ENCODE assay signal across 20 cellular contexts in genomic region chr2:8437228-8437948, GRCh38.
A peak's percentile ranks its signal among the peaks of the same experiment; 100 is the strongest.
DNase-seq lines count a peak whose midpoint lies in the region; ATAC-seq and TF ChIP-seq lines count a peak whose summit lies in the region.
"Had no signal": no experiment of that assay in that cellular context is flagged by ENCODE, and none has a peak within 500 bp of the region (broad histone marks: within the 10 kb centered on the region; RNA-seq: fewer than 3 reads in every experiment).

No MANE protein-coding gene starts in this region.

- H2AK9ac ChIP-seq in IMR-90 (replicated peaks; ENCODE audit: low read depth, low read length, poor library complexity), result no peak overlapping the region

- no peak overlapping the region for H4K5ac ChIP-seq in IMR-90 (ENCODE audit: low read depth, low read length)

- no peak overlapping the region for H3K18ac ChIP-seq in IMR-90 (ENCODE audit: low read depth, low read length)

- H3K79me1 ChIP-seq in IMR-90 (ENCODE audit: low read depth in 1 of 2, low read length in 2 of 2), result no peaks in the 10 kb centered on the region

- 67% methylated on average over 3 of the region's 9 CpGs; no CpG with 5 or more reads in 1 of the 2 experiments for WGBS in IMR-90 (ENCODE audit: extremely low coverage in 2 of 2, insufficient read length in 1 of 2), 2 experiments
- WGBS in mammary epithelial cell (ENCODE audit: low coverage, missing lambda C conversion rate), result 63% methylated on average over 6 of the region's 9 CpGs

- no peak overlapping the region for H2BK15ac ChIP-seq in IMR-90 (ENCODE audit: low read depth, low read length)

- BruUV-seq in IMR-90 (replicated peaks; lab: Mats Ljungman, UMichigan) (no TSS peak), mammary epithelial cell (replicated peaks; lab: Mats Ljungman, UMichigan) (no TSS peak)

- peaks cover 12% of the 10 kb centered on the region for H3K9me3 Mint-ChIP-seq in activated CD4-positive, alpha-beta T cell treated with anti-CD3 and anti-CD28 coated beads, Interleukin-2, amount 10 ng/mL, durations not matched to agents 24 days and 14 days
- H3K9me3 Mint-ChIP-seq: activated naive CD8-positive, alpha-beta T cell treated with anti-CD3 and anti-CD28 coated beads, Interleukin-2, amount 10 ng/mL, durations not matched to agents 7 days and 5 days; natural killer cell treated with Interleukin-12 subunit alpha and Interleukin-12 subunit beta and Interleukin-15 and Interleukin-18, amount 100 ng/mL, for 72 hours had no signal

- H3K9me1 ChIP-seq in IMR-90 (ENCODE audit: insufficient read depth, low read length), result no peaks in the 10 kb centered on the region

- peaks cover 22% of the 10 kb centered on the region for H3K4me1 Mint-ChIP-seq in activated CD4-positive, alpha-beta T cell treated with anti-CD3 and anti-CD28 coated beads, Interleukin-2, amount 10 ng/mL, durations not matched to agents 24 days and 14 days

- H2BK120ac ChIP-seq in IMR-90 (ENCODE audit: low read depth, low read length), result no peak overlapping the region

- POLR2A ChIA-PET in IMR-90 (lab: Charles Lee; ENCODE audit: unreplicated experiment), result no interaction called here

- peaks cover 3% of the 10 kb centered on the region for H3K27me3 Mint-ChIP-seq in activated CD4-positive, alpha-beta T cell treated with anti-CD3 and anti-CD28 coated beads, Interleukin-2, amount 10 ng/mL, durations not matched to agents 24 days and 14 days
- H3K27me3 Mint-ChIP-seq: activated naive CD8-positive, alpha-beta T cell treated with anti-CD3 and anti-CD28 coated beads, Interleukin-2, amount 10 ng/mL, durations not matched to agents 7 days and 5 days; natural killer cell treated with Interleukin-12 subunit alpha and Interleukin-12 subunit beta and Interleukin-15 and Interleukin-18, amount 100 ng/mL, for 72 hours had no signal

- no peak overlapping the region for H3K56ac ChIP-seq in IMR-90 (ENCODE audit: extremely low read depth, insufficient read depth, low read length)

- H4K91ac ChIP-seq in IMR-90 (ENCODE audit: insufficient read depth, low read depth, low read length), result no peak overlapping the region

- H3K14ac ChIP-seq in IMR-90 (replicated peaks; ENCODE audit: low read depth, low read length), result no peak overlapping the region

- no peak overlapping the region for H3K4ac ChIP-seq in IMR-90 (ENCODE audit: low read depth, low read length)

- H3K4me1 ChIP-seq in IMR-90 (ENCODE audit: control insufficient read depth, insufficient read depth, low read length) (no peaks in the 10 kb centered on the region), mammary epithelial cell (ENCODE audit: insufficient read depth, low read length) (no peaks in the 10 kb centered on the region), upper lobe of right lung (peaks cover 4% of the 10 kb centered on the region)
- H3K4me1 ChIP-seq: BE2C, psoas muscle had no signal

- H3K27ac Mint-ChIP-seq in activated CD4-positive, alpha-beta T cell treated with anti-CD3 and anti-CD28 coated beads, Interleukin-2, amount 10 ng/mL, durations not matched to agents 24 days and 14 days, result no peak overlapping the region
- H3K27ac Mint-ChIP-seq: activated naive CD8-positive, alpha-beta T cell treated with anti-CD3 and anti-CD28 coated beads, Interleukin-2, amount 10 ng/mL, durations not matched to agents 7 days and 5 days had no signal

- H3K4me3 ChIP-seq in IMR-90 (ENCODE audit: insufficient read depth, low read depth, low read length) (no peak overlapping the region), mammary epithelial cell (replicated peaks in 1 of 3; ENCODE audit: insufficient read depth in 1 of 3, low read depth in 2 of 3, low read length in 3 of 3) (no peak overlapping the region), upper lobe of right lung (no peak overlapping the region)
- H3K4me3 ChIP-seq: esophagus squamous epithelium, psoas muscle had no signal

- dilution Hi-C loops in IMR-90 (cut with HindIII; ENCODE audit: low sequenced_read_pairs, unreplicated experiment), result no loop called here
- dilution Hi-C loops in mammary epithelial cell (cut with HindIII; ENCODE audit: low sequenced_read_pairs), result no loop called here

- intact Hi-C loops in IMR-90 (cut with micrococcal nuclease) (no loop called here), mammary epithelial cell (cut with micrococcal nuclease) (no loop called here), upper lobe of right lung (cut with DNase I) (no loop called here)
- intact Hi-C loops in activated CD4-positive, alpha-beta T cell treated with anti-CD3 and anti-CD28 coated beads, Interleukin-2, amount 10 ng/mL, durations not matched to agents 24 days and 14 days (cut with micrococcal nuclease), result no loop called here

- H3K9me3 ChIP-seq in IMR-90 (ENCODE audit: control insufficient read depth, insufficient read depth, low read length), result no peaks in the 10 kb centered on the region
- peaks cover 13% of the 10 kb centered on the region for H3K9me3 ChIP-seq in mammary epithelial cell (replicated peaks; ENCODE audit: insufficient read depth, low read length)
- no peaks in the 10 kb centered on the region for H3K9me3 ChIP-seq in upper lobe of right lung
- H3K9me3 ChIP-seq: BE2C, esophagus squamous epithelium, psoas muscle had no signal

- H3K27me3 ChIP-seq in IMR-90 (ENCODE audit: control insufficient read depth, insufficient read depth, low read length) (peaks cover 2% of the 10 kb centered on the region), mammary epithelial cell (ENCODE audit: insufficient read depth, low read length) (no peaks in the 10 kb centered on the region), upper lobe of right lung (no peaks in the 10 kb centered on the region)
- H3K27me3 ChIP-seq: BE2C, esophagus squamous epithelium had no signal

- no peak for ATAC-seq in IMR-90 (ENCODE audit: low read depth)
- ATAC-seq in upper lobe of right lung, result no peak
- ATAC-seq: natural killer cell treated with Interleukin-12 subunit alpha and Interleukin-12 subunit beta and Interleukin-15 and Interleukin-18, amount 100 ng/mL, for 72 hours; psoas muscle had no signal

- H3K4me3 Mint-ChIP-seq in activated CD4-positive, alpha-beta T cell treated with anti-CD3 and anti-CD28 coated beads, Interleukin-2, amount 10 ng/mL, durations not matched to agents 24 days and 14 days, result no peak overlapping the region
- H3K4me3 Mint-ChIP-seq: activated naive CD8-positive, alpha-beta T cell treated with anti-CD3 and anti-CD28 coated beads, Interleukin-2, amount 10 ng/mL, durations not matched to agents 7 days and 5 days; natural killer cell treated with Interleukin-12 subunit alpha and Interleukin-12 subunit beta and Interleukin-15 and Interleukin-18, amount 100 ng/mL, for 72 hours had no signal

- H3K9ac ChIP-seq in IMR-90 (ENCODE audit: low read depth, low read length) (no peak overlapping the region), mammary epithelial cell (ENCODE audit: insufficient read depth, low read length) (no peak overlapping the region)

- no peaks in the 10 kb centered on the region for H3K36me3 ChIP-seq in IMR-90 (ENCODE audit: control insufficient read depth, insufficient read depth, low read length)
- H3K36me3 ChIP-seq in mammary epithelial cell (ENCODE audit: insufficient read depth, low read length), result no peaks in the 10 kb centered on the region
- H3K36me3 ChIP-seq in upper lobe of right lung, result no peaks in the 10 kb centered on the region
- H3K36me3 ChIP-seq: BE2C, esophagus squamous epithelium had no signal

- peaks cover 4% of the 10 kb centered on the region for H3K36me3 Mint-ChIP-seq in activated CD4-positive, alpha-beta T cell treated with anti-CD3 and anti-CD28 coated beads, Interleukin-2, amount 10 ng/mL, durations not matched to agents 24 days and 14 days (ENCODE audit: low read depth)
- H3K36me3 Mint-ChIP-seq: natural killer cell treated with Interleukin-12 subunit alpha and Interleukin-12 subunit beta and Interleukin-15 and Interleukin-18, amount 100 ng/mL, for 72 hours had no signal

- H2AK5ac ChIP-seq in IMR-90 (ENCODE audit: low read depth, low read length), result no peak overlapping the region

- no peak overlapping the region for H2BK5ac ChIP-seq in IMR-90 (ENCODE audit: low read depth, low read length, poor library complexity, severe bottlenecking)

- H3K4me2 ChIP-seq in IMR-90 (ENCODE audit: low read depth, low read length) (no peak overlapping the region), mammary epithelial cell (ENCODE audit: insufficient read depth, low read depth, low read length) (no peak overlapping the region)

- TF ChIP-seq RAD21 in IMR-90 (IDR thresholded peaks at IDR 0.05; ENCODE audit: low read length), result no peak

- peak; percentile 42 for DNase-seq in DMS53 (lab: John Stamatoyannopoulos, UW)
- no peak for DNase-seq in DMS53 treated with DMSO at 0.1 percent for 48 hours (lab: John Stamatoyannopoulos, UW; ENCODE audit: unreplicated experiment)
- no peak for DNase-seq in IMR-90
- peak; percentile 0 for DNase-seq in mammary epithelial cell
- peak; percentile 95 for DNase-seq in myocyte (ENCODE audit: low read depth)
- no peak for DNase-seq in upper lobe of right lung
- no peak for DNase-seq in activated CD4-positive, alpha-beta T cell treated with anti-CD3 and anti-CD28 coated beads, Interleukin-2, amount 10 ng/mL, durations not matched to agents 24 days and 14 days
- DNase-seq in NCI-H1105 (lab: John Stamatoyannopoulos, UW), result no peak
- DNase-seq: activated CD4-positive, alpha-beta T cell treated with anti-CD3 and anti-CD28 coated beads, Interleukin-2, amount 50 U/mL, for 48 hours; activated naive CD8-positive, alpha-beta T cell treated with anti-CD3 and anti-CD28 coated beads, Interleukin-2, amount 10 ng/mL, durations not matched to agents 7 days and 5 days; BE2C; caudate nucleus; esophagus squamous epithelium; GDM1; Karpas-422; NCI-H345; psoas muscle; SHP77 had no signal

- in situ Hi-C loops in IMR-90 (cut with MboI; ENCODE audit: low sequenced_read_pairs) (no loop called here), mammary epithelial cell (cut with MboI; ENCODE audit: low sequenced_read_pairs in 2 of 2) (no loop called here)

- TF ChIP-seq POLR2A in IMR-90 (IDR thresholded peaks at IDR 0.05; ENCODE audit: low read depth, low read length), result no peak

- H2AFZ ChIP-seq in IMR-90 (replicated peaks; ENCODE audit: low read length, poor library complexity), result no peak overlapping the region
- no peak overlapping the region for H2AFZ ChIP-seq in mammary epithelial cell (ENCODE audit: low read depth, low read length)

- H3K27ac ChIP-seq in IMR-90 (ENCODE audit: insufficient read depth, low read length) (no peak overlapping the region), mammary epithelial cell (ENCODE audit: insufficient read depth, low read depth, low read length) (no peak overlapping the region), upper lobe of right lung (no peak overlapping the region)
- H3K27ac ChIP-seq: 22Rv1, esophagus squamous epithelium, psoas muscle had no signal

- H3K23ac ChIP-seq in IMR-90 (ENCODE audit: low read depth, low read length), result no peak overlapping the region

- no peak overlapping the region for H4K8ac ChIP-seq in IMR-90 (ENCODE audit: low read depth in 2 of 2, low read length in 2 of 2)

- CTCF ChIA-PET in IMR-90 (lab: Yijun Ruan, JAX), result no interaction called here
- CTCF ChIA-PET in mammary epithelial cell (lab: Charles Lee; ENCODE audit: low non-redundant PET), result no interaction called here

- H2BK20ac ChIP-seq in IMR-90 (ENCODE audit: low read depth, low read length), result no peak overlapping the region

- TF ChIP-seq CTCF in IMR-90 (conservative IDR thresholded peaks at IDR 0.05; ENCODE audit: low read depth, low read length), result no peak
- no peak for TF ChIP-seq CTCF in mammary epithelial cell (conservative IDR thresholded peaks at IDR 0.05 in 1 of 2, IDR thresholded peaks at IDR 0.05 in 1 of 2; ENCODE audit: extremely low read depth in 1 of 2, insufficient read depth in 1 of 2, low read depth in 1 of 2, low read length in 2 of 2)
- no peak for TF ChIP-seq CTCF in upper lobe of right lung (IDR thresholded peaks at IDR 0.05)

- H4K20me1 ChIP-seq in IMR-90 (ENCODE audit: insufficient read depth, low read length) (no peaks in the 10 kb centered on the region), mammary epithelial cell (ENCODE audit: insufficient read depth, low read length) (no peaks in the 10 kb centered on the region)

- no peaks in the 10 kb centered on the region for H3K79me2 ChIP-seq in mammary epithelial cell (ENCODE audit: insufficient read depth, low read length)

Comparison
In these comparisons a context has a peak if more than half of its experiments do, and no peak if none do; other contexts are left out.
1. DNase-seq: peak in DMS53 (single experiment), mammary epithelial cell (single experiment) and myocyte (single experiment); none in DMS53 treated with DMSO at 0.1 percent for 48 hours (single experiment), IMR-90 (single experiment), upper lobe of right lung (single experiment), activated CD4-positive, alpha-beta T cell treated with anti-CD3 and anti-CD28 coated beads, Interleukin-2, amount 10 ng/mL, durations not matched to agents 24 days and 14 days (single experiment) and NCI-H1105 (single experiment).